21 cellular contexts compared by ENCODE assay signal in genomic region chr1:10173582-10173981, GRCh38. TPM values are rescaled to one million over a fixed set of nuclear protein-coding genes. Genes with fewer than 3 reads are reported as not detected.
DNase-seq lines count a peak whose midpoint lies in the region; ATAC-seq, FAIRE-seq and TF ChIP-seq lines count a peak whose summit lies in the region.
"Had no signal": no experiment of that assay in that cellular context is flagged by ENCODE, and none has a peak within 500 bp of the region (broad histone marks: within the 10 kb centered on the region; RNA-seq: fewer than 3 reads in every experiment).

No MANE protein-coding gene starts in this region.

- H2BK20ac ChIP-seq in H1 (ENCODE audit: low read length) = no peak overlapping the region

- H2BK120ac ChIP-seq in H1 (replicated peaks; ENCODE audit: low read depth, low read length) = no peak overlapping the region

- peaks cover 3% of the 10 kb centered on the region; the same call in 2 of the 3 replicates for H3K9me3 Mint-ChIP-seq in GM23338
- peaks cover 9 to 14% of the 10 kb centered on the region in 2 donors for H3K9me3 Mint-ChIP-seq in stimulated activated naive CD8-positive, alpha-beta T cell treated with anti-CD3 and anti-CD28 coated beads, Interleukin-15, amount 100 ng/mL, for 72 hours

- no peaks in the 10 kb centered on the region for H3K23me2 ChIP-seq in H1 (ENCODE audit: low read depth, low read length)

- no TSS peak for BruUV-seq in HepG2 (replicated peaks; lab: Mats Ljungman, UMichigan)

- no peak overlapping the region for H3K23ac ChIP-seq in H1 (ENCODE audit: insufficient read length)

- TF ChIP-seq EP300 in HepG2 (IDR thresholded peaks at IDR 0.05; ENCODE audit: low read depth in 2 of 2, low read length in 2 of 2) (no peak), HepG2 (CRISPR knock-in tag; IDR thresholded peaks at IDR 0.05; ENCODE audit: borderline replicate concordance) (no peak), H1 (IDR thresholded peaks at IDR 0.05; ENCODE audit: borderline replicate concordance in 1 of 2, low read depth in 2 of 2, low read length in 2 of 2) (no peak)

- ATAC-seq in HepG2 = no peak
- no peak for ATAC-seq in right lobe of liver
- peak; percentile 41; the same call in 2 of the 3 replicates for ATAC-seq in GM23338
- ATAC-seq in stimulated activated naive CD8-positive, alpha-beta T cell treated with anti-CD3 and anti-CD28 coated beads, Interleukin-15, amount 100 ng/mL, for 72 hours = peak; percentile 47
- no peak for ATAC-seq in psoas muscle
- no peak for ATAC-seq in GM18870 (IDR thresholded peaks at IDR 0.05; ENCODE audit: unreplicated experiment)
- ATAC-seq: HCT116 had no signal

- WGBS in HepG2 (ENCODE audit: low lambda C conversion rate) = 98% methylated on average over 5 of the region's 10 CpGs
- WGBS in right lobe of liver (ENCODE audit: insufficient coverage, low coverage, low lambda C conversion rate, missing lambda C conversion rate) = 100% methylated on average over 3 of the region's 10 CpGs
- 94% methylated on average over 10 of the region's 10 CpGs; no CpG with 5 or more reads in 1 of the 2 experiments for WGBS in H1 (ENCODE audit: extremely low coverage in 1 of 2, insufficient coverage in 1 of 2, insufficient read length in 1 of 2, insufficient replicate concordance in 2 of 2, low coverage in 1 of 2, low lambda C conversion rate in 2 of 2, missing lambda C conversion rate in 1 of 2), 2 experiments
- 90 to 99% (median 97%) methylated on average over 10 of the region's 10 CpGs for WGBS in psoas muscle, 3 donors

- H3K9ac ChIP-seq in HepG2 (ENCODE audit: insufficient read depth, low read depth, low read length) (no peak overlapping the region), H1 (replicated peaks in 1 of 4; ENCODE audit: extremely low read depth in 1 of 4, low read depth in 3 of 4, low read length in 3 of 4) (no peak overlapping the region)

- FAIRE-seq in HepG2 (lab: Jason Lieb, UNC) (no peak), H1 (lab: Jason Lieb, UNC) (no peak)
- FAIRE-seq: HTR-8/SVneo had no signal

- no peak overlapping the region for H3K4me3 ChIP-seq in HepG2 (replicated peaks in 1 of 3; ENCODE audit: insufficient read depth in 1 of 3, low read depth in 2 of 3, low read length in 3 of 3)
- H3K4me3 ChIP-seq in right lobe of liver = no peak overlapping the region
- H3K4me3 ChIP-seq in GM23338 = no peak overlapping the region
- no peak overlapping the region for H3K4me3 ChIP-seq in H1 (ENCODE audit: extremely low read depth in 1 of 4, insufficient read depth in 2 of 4, low read depth in 3 of 4, low read length in 4 of 4)
- no peak overlapping the region for H3K4me3 ChIP-seq in psoas muscle
- H3K4me3 ChIP-seq: SJCRH30 had no signal

- no peak for TF ChIP-seq RAD21 in HepG2 (CRISPR knock-in tag; IDR thresholded peaks at IDR 0.05)
- TF ChIP-seq RAD21 in H1 (IDR thresholded peaks at IDR 0.05 in 1 of 2, conservative IDR thresholded peaks at IDR 0.05 in 1 of 2; ENCODE audit: low read depth in 2 of 2, low read length in 2 of 2) = no peak

- no peak overlapping the region for H3K4me3 Mint-ChIP-seq in GM23338
- peak overlapping the region; percentile 7 to 42 for H3K4me3 Mint-ChIP-seq in stimulated activated naive CD8-positive, alpha-beta T cell treated with anti-CD3 and anti-CD28 coated beads, Interleukin-15, amount 100 ng/mL, for 72 hours
- H3K4me3 Mint-ChIP-seq: CD4-positive, CD25-positive, alpha-beta regulatory T cell had no signal

- H3K27ac Mint-ChIP-seq in GM23338 = no peak overlapping the region
- H3K27ac Mint-ChIP-seq in stimulated activated naive CD8-positive, alpha-beta T cell treated with anti-CD3 and anti-CD28 coated beads, Interleukin-15, amount 100 ng/mL, for 72 hours = peak overlapping the region; percentile 41 to 93
- H3K27ac Mint-ChIP-seq: CD4-positive, CD25-positive, alpha-beta regulatory T cell had no signal

- H3K36me3 ChIP-seq in HepG2 (replicated peaks in 1 of 2; ENCODE audit: control insufficient read depth in 1 of 2, insufficient read depth in 2 of 2, low read length in 2 of 2) (peaks cover 2 to 4% of the 10 kb centered on the region in 2 experiments; a peak in 3 of 5 replicates), right lobe of liver (peaks cover 0 to 24% (median 5%) of the 10 kb centered on the region in 4 donors), GM23338 (ENCODE audit: insufficient read depth) (peaks cover 14% of the 10 kb centered on the region), H1 (ENCODE audit: control insufficient read depth in 2 of 4, insufficient read depth in 4 of 4, low read length in 3 of 4) (peaks cover 11 to 32% (median 19%) of the 10 kb centered on the region in 4 experiments), psoas muscle (ENCODE audit: insufficient read depth in 1 of 2, low read depth in 1 of 2) (peaks cover 3 to 59% of the 10 kb centered on the region in 2 donors)

- no peak overlapping the region for H4K8ac ChIP-seq in H1 (ENCODE audit: extremely low read depth, insufficient read depth, low read length)

- 0 out of 2 replicates have a peak, but pooled peaks cover 5% of the 10 kb centered on the region for H3F3A ChIP-seq in GM23338 (replicated peaks; ENCODE audit: low read depth)

- H3K79me1 ChIP-seq in H1 (ENCODE audit: low read depth, low read length) = no peaks in the 10 kb centered on the region

- no peak overlapping the region for H3K4ac ChIP-seq in H1 (replicated peaks; ENCODE audit: insufficient read length, low read depth, low read length)

- H3K4me1 ChIP-seq in HepG2 (ENCODE audit: insufficient read depth, low read length) (peaks cover 46% of the 10 kb centered on the region), right lobe of liver (no peaks in the 10 kb centered on the region), GM23338 (ENCODE audit: insufficient read depth) (peaks cover 6% of the 10 kb centered on the region; the same call in 1 of the 2 replicates), H1 (replicated peaks in 1 of 4; ENCODE audit: control insufficient read depth in 3 of 4, insufficient read depth in 4 of 4, low read length in 3 of 4) (peaks cover 0 to 9% (median 5%) of the 10 kb centered on the region in 4 experiments; a peak in 3 of 7 replicates), psoas muscle (peaks cover 4% of the 10 kb centered on the region)
- H3K4me1 ChIP-seq: SJCRH30 had no signal

- H4K5ac ChIP-seq in H1 (ENCODE audit: insufficient read length, low read depth, low read length) = no peak overlapping the region

- intact Hi-C loops in HepG2 (cut with micrococcal nuclease; ENCODE audit: unreplicated experiment) = loop anchor here (5.0 kb wide), 1 partner anchor 39 kb away; the partner anchor contains the start of gene KIF1B
- intact Hi-C loops in right lobe of liver (cut with DNase I) = no loop called here
- intact Hi-C loops in psoas muscle (cut with DNase I) = no loop called here

- no peak overlapping the region for H3K14ac ChIP-seq in H1 (ENCODE audit: insufficient read length)

- H3K36me3 Mint-ChIP-seq in GM23338 (ENCODE audit: low read depth) = peaks cover 52% of the 10 kb centered on the region

- 0 out of 2 replicates have a peak overlapping the region, but pooled peaks have one; percentile 21 for H2BK5ac ChIP-seq in H1 (ENCODE audit: low read depth, low read length)

- H3K9me3 ChIP-seq in HepG2 (ENCODE audit: low read length) (no peaks in the 10 kb centered on the region), right lobe of liver (no peaks in the 10 kb centered on the region), H1 (ENCODE audit: insufficient read depth in 2 of 2, low read depth in 1 of 2, low read length in 1 of 2) (0 out of 4 replicates have a peak, but pooled peaks cover 0 to 2% of the 10 kb centered on the region in 2 experiments), psoas muscle (no peaks in the 10 kb centered on the region)

- no peak overlapping the region for H4K91ac ChIP-seq in H1 (replicated peaks; ENCODE audit: insufficient read length, low read length)

- TF ChIP-seq POLR2A in HepG2 (IDR thresholded peaks at IDR 0.05; ENCODE audit: insufficient read depth in 1 of 2, low read depth in 2 of 2, low read length in 2 of 2) (no peak), right lobe of liver (IDR thresholded peaks at IDR 0.05) (no peak), H1 (IDR thresholded peaks at IDR 0.05; ENCODE audit: control extremely low read depth in 1 of 2, low read depth in 2 of 2, low read length in 2 of 2) (no peak)

- H2AFZ ChIP-seq in HepG2 (ENCODE audit: low read length) (no peak overlapping the region), GM23338 (no peak overlapping the region), H1 (ENCODE audit: low read length) (no peak overlapping the region)

- no peaks in the 10 kb centered on the region for H3K9me2 ChIP-seq in GM23338 (ENCODE audit: insufficient read depth)

- peaks cover 4% of the 10 kb centered on the region for H3K27me3 Mint-ChIP-seq in GM23338 (ENCODE audit: insufficient read depth, low read depth, poor library complexity)
- no peaks in the 10 kb centered on the region for H3K27me3 Mint-ChIP-seq in stimulated activated naive CD8-positive, alpha-beta T cell treated with anti-CD3 and anti-CD28 coated beads, Interleukin-15, amount 100 ng/mL, for 72 hours
- H3K27me3 Mint-ChIP-seq: CD4-positive, CD25-positive, alpha-beta regulatory T cell had no signal

- H3K27ac ChIP-seq in HepG2 (ENCODE audit: extremely low read length, insufficient read depth, low read length) (no peak overlapping the region), right lobe of liver (no peak overlapping the region), GM23338 (ENCODE audit: low read depth) (no peak overlapping the region), H1 (ENCODE audit: low read depth, low read length) (no peak overlapping the region), psoas muscle (no peak overlapping the region)
- H3K27ac ChIP-seq: SJCRH30 had no signal

- no peak overlapping the region for H2BK15ac ChIP-seq in H1 (ENCODE audit: low read length)

- H3K18ac ChIP-seq in H1 (ENCODE audit: extremely low read depth, low read length) = no peak overlapping the region

- H3K79me2 ChIP-seq in HepG2 (ENCODE audit: insufficient read depth, low read length) (peaks cover 21% of the 10 kb centered on the region), GM23338 (replicated peaks; ENCODE audit: insufficient read depth) (no peaks in the 10 kb centered on the region), H1 (ENCODE audit: control insufficient read depth in 1 of 2, insufficient read depth in 2 of 2, low read length in 2 of 2) (no peaks in the 10 kb centered on the region)

- in situ Hi-C loops in HepG2 (cut with HindIII; ENCODE audit: extremely low pct_ligation_motif_present, low pct_unique_long_range_greater_than_20kb) = no loop called here

- no peak overlapping the region for H2BK12ac ChIP-seq in H1 (ENCODE audit: low read depth, low read length)

- no peak overlapping the region for H3K4me2 ChIP-seq in HepG2 (ENCODE audit: low read depth, low read length)
- no peak overlapping the region for H3K4me2 ChIP-seq in GM23338
- H3K4me2 ChIP-seq in H1 (ENCODE audit: insufficient read depth in 1 of 2, low read depth in 2 of 2, low read length in 2 of 2) = no peak overlapping the region

- CTCF ChIA-PET in HepG2 (lab: Yijun Ruan, JAX; ENCODE audit: low intra/inter-chr PET ratio, low total read pairs) = no interaction called here
- CTCF ChIA-PET in H1 (lab: Charles Lee; ENCODE audit: partially characterized antibody) = interaction anchor here (1.6 kb wide), 1 partner anchor 55 kb away, joined by 3 read pairs; no protein-coding TSS in a partner anchor

- H2AK5ac ChIP-seq in H1 (ENCODE audit: low read depth, low read length) = no peak overlapping the region

- H3K4me1 Mint-ChIP-seq in GM23338 = peaks cover 6% of the 10 kb centered on the region
- H3K4me1 Mint-ChIP-seq in stimulated activated naive CD8-positive, alpha-beta T cell treated with anti-CD3 and anti-CD28 coated beads, Interleukin-15, amount 100 ng/mL, for 72 hours = peaks cover 63% of the 10 kb centered on the region

- POLR2A ChIA-PET in HepG2 (lab: Yijun Ruan, JAX) = no interaction called here
- POLR2A ChIA-PET in H1 (lab: Charles Lee; ENCODE audit: partially characterized antibody) = interaction anchor here (1.3 kb wide), 1 partner anchor 9 kb away, joined by 3 read pairs; no protein-coding TSS in a partner anchor

- H3K56ac ChIP-seq in H1 (replicated peaks; ENCODE audit: insufficient read length, low read depth, low read length) = no peak overlapping the region

- no peak for TF ChIP-seq CTCF in HepG2 (CRISPR knock-in tag; IDR thresholded peaks at IDR 0.05)
- TF ChIP-seq CTCF in right lobe of liver (IDR thresholded peaks at IDR 0.05) = no peak
- 0 out of 4 replicates have a peak, but pooled peaks of 1 of the 2 experiments have one; percentile 10 for TF ChIP-seq CTCF in GM23338 (conservative IDR thresholded peaks at IDR 0.05; ENCODE audit: low read depth in 2 of 2)
- TF ChIP-seq CTCF in H1 (IDR thresholded peaks at IDR 0.05; ENCODE audit: control extremely low read depth in 1 of 3, insufficient read depth in 1 of 3, low read depth in 1 of 3, low read length in 3 of 3) = no peak
- TF ChIP-seq CTCF in psoas muscle (IDR thresholded peaks at IDR 0.05) = no peak

- no peaks in the 10 kb centered on the region for H3K27me3 ChIP-seq in HepG2 (ENCODE audit: control insufficient read depth in 1 of 2, insufficient read depth in 2 of 2, low read length in 2 of 2)
- H3K27me3 ChIP-seq in right lobe of liver = no peaks in the 10 kb centered on the region
- H3K27me3 ChIP-seq in GM23338 (ENCODE audit: insufficient read depth) = no peaks in the 10 kb centered on the region
- no peaks in the 10 kb centered on the region for H3K27me3 ChIP-seq in H1 (replicated peaks in 1 of 4; ENCODE audit: control insufficient read depth in 3 of 4, extremely low read depth in 1 of 4, insufficient read depth in 3 of 4, low read length in 3 of 4)
- H3K27me3 ChIP-seq in psoas muscle (ENCODE audit: insufficient read depth in 3 of 3, low read length in 2 of 3) = no peaks in the 10 kb centered on the region
- H3K27me3 ChIP-seq: SJCRH30 had no signal

- H4K20me1 ChIP-seq in HepG2 (ENCODE audit: insufficient read depth, low read length) = no peaks in the 10 kb centered on the region
- H4K20me1 ChIP-seq in GM23338 (replicated peaks; ENCODE audit: insufficient read depth) = no peaks in the 10 kb centered on the region
- no peaks in the 10 kb centered on the region for H4K20me1 ChIP-seq in H1 (replicated peaks in 1 of 2; ENCODE audit: control insufficient read depth in 1 of 2, insufficient read depth in 2 of 2, low read length in 2 of 2)

- DNase-seq in HepG2 (ENCODE audit: low spot score) (no peak), right lobe of liver (no peak), GM23338 (ENCODE audit: low spot score) (peak; percentile 26), H1 (ENCODE audit: low read depth in 1 of 2, low spot score in 2 of 2) (no peak), psoas muscle (no peak), NCI-H2196 treated with DMSO at 0.1 percent for 48 hours (lab: John Stamatoyannopoulos, UW; ENCODE audit: unreplicated experiment) (no peak)
- DNase-seq in stimulated activated naive CD8-positive, alpha-beta T cell treated with anti-CD3 and anti-CD28 coated beads, Interleukin-15, amount 100 ng/mL, for 72 hours = peak in 1 of 2 donors; percentile 58
- DNase-seq: AML-193; Calu3; CD4-positive, CD25-positive, alpha-beta regulatory T cell; MV-4-11; NCI-H1436; NCI-H2081; NCI-H2227 treated with DMSO at 0.1 percent for 48 hours; NCI-H526; OCI-M1; RPMI8226; SJCRH30 had no signal

RNA-seq across cellular contexts. Expression of gene KIF1B, which starts 36.8 kb away (rescaled TPM):
- total RNA-seq in HepG2 (2016; rRNA removed; fragmentation: Illumina TruSeq; extraction: Trizol) (26.7 and 43.6 TPM in 2 replicates), right lobe of liver (10 to 100 TPM; 21.7 to 29.4 (median 23.2) TPM), psoas muscle (100 to 1,000 TPM; 221 to 391 (median 338) TPM)
- 5.1 and 5.3 TPM in 2 replicates for total RNA-seq in HepG2 (2016; cell fraction: cytosol; rRNA removed; fragmentation: Illumina TruSeq; extraction: Trizol; ENCODE audit: low read depth)
- total RNA-seq in HepG2 (2016; cell fraction: insoluble cytoplasmic fraction; rRNA removed; fragmentation: Illumina TruSeq; extraction: Trizol) = 25.5 and 40.1 TPM in 2 replicates
- 11.3 and 11.4 TPM in 2 replicates for total RNA-seq in HepG2 (2016; cell fraction: membrane; rRNA removed; fragmentation: Illumina TruSeq; extraction: Trizol)
- 35.4 and 42.7 TPM in 2 replicates for total RNA-seq in HepG2 (2016; cell fraction: nucleus; rRNA removed; fragmentation: Illumina TruSeq; extraction: Trizol)
- polyA plus RNA-seq in HepG2 (2011; rRNA removed) (27.0 and 32.5 TPM in 2 replicates), GM23338 (2016; fragmentation: Nextera tagmentation; extraction: Ambion mirVana) (18.7 and 21.5 TPM in 2 replicates), H1 (2011; rRNA removed) (39.1 and 41.4 TPM in 2 replicates), psoas muscle (100 to 1,000 TPM in 2 of 3 donors, 10 to 100 TPM in 1; 31.8 to 332 (median 105) TPM)
- polyA plus RNA-seq in HepG2 (2011; cell fraction: cytosol; rRNA removed) = 18.2 and 23.8 TPM in 2 replicates
- polyA plus RNA-seq in HepG2 (2011; cell fraction: nucleus; rRNA removed) = 22.1 and 26.2 TPM in 2 replicates
- polyA plus RNA-seq in HepG2 (2012) = 21.2 and 27.8 TPM in 2 replicates
- 0.59 and 0.67 TPM in 2 replicates for polyA plus RNA-seq in HepG2 (2016; cell fraction: cytosol; fragmentation: Illumina TruSeq; extraction: Trizol; ENCODE audit: low read depth)
- 23.0 and 24.6 TPM in 2 replicates for polyA plus RNA-seq in HepG2 (2016; cell fraction: insoluble cytoplasmic fraction; fragmentation: Illumina TruSeq; extraction: Trizol; ENCODE audit: low read depth)
- 1.5 and 1.9 TPM in 2 replicates for polyA plus RNA-seq in HepG2 (2016; cell fraction: membrane; fragmentation: Illumina TruSeq; extraction: Trizol; ENCODE audit: low read depth)
- polyA plus RNA-seq in HepG2 (2016; cell fraction: nucleus; fragmentation: Illumina TruSeq; extraction: Trizol; ENCODE audit: insufficient read depth, low read depth) = 22.3 and 23.8 TPM in 2 replicates
- 24.7 and 78.1 TPM in 2 replicates for polyA minus RNA-seq in HepG2 (2011; rRNA and poly(A)+ RNA removed; ENCODE audit: low replicate concordance)
- polyA minus RNA-seq in HepG2 (2011; cell fraction: cytosol; rRNA and poly(A)+ RNA removed) = 37.6 and 42.0 TPM in 2 replicates
- 62.1 and 75.5 TPM in 2 replicates for polyA minus RNA-seq in HepG2 (2011; cell fraction: nucleus; rRNA and poly(A)+ RNA removed)
- total RNA-seq in GM23338 (2014; rRNA removed; shearing (Covaris generic)) = 68.4 and 70.3 TPM in 2 replicates
- total RNA-seq in H1 (2021; fragmentation: NEBNext Ultra II Directional; extraction: Animal tissue kit (Norgen Biotek cat#: 25700)) = 73.9 and 74.2 TPM in 2 replicates
- 30.0 TPM for polyA plus RNA-seq in H1 (2011; cell fraction: cytosol; rRNA removed)
- 42.2 TPM for polyA plus RNA-seq in H1 (2011; cell fraction: nucleus; rRNA removed)
- 24.4 to 38.4 TPM (median 33.7 TPM) in 4 replicates for polyA plus RNA-seq in H1 (2012, experiment 1 of 2)
- polyA plus RNA-seq in H1 (2012, experiment 2 of 2) = 2.0 TPM
- 26.3 TPM for polyA plus RNA-seq in H1 (2013, experiment 1 of 2)
- 21.9 TPM for polyA plus RNA-seq in H1 (2013, experiment 2 of 2)
- polyA minus RNA-seq in H1 (2011; rRNA and poly(A)+ RNA removed) = 117 and 124 TPM in 2 replicates
- polyA minus RNA-seq in H1 (2011; cell fraction: cytosol; rRNA and poly(A)+ RNA removed) = 47.2 TPM
- polyA minus RNA-seq in H1 (2011; cell fraction: nucleus; rRNA and poly(A)+ RNA removed) = 69.9 TPM

Comparison
In these comparisons a context has a peak if more than half of its experiments do, and no peak if none do; other contexts are left out.
1. ATAC-seq: peak in GM23338 (single experiment) and stimulated activated naive CD8-positive, alpha-beta T cell treated with anti-CD3 and anti-CD28 coated beads, Interleukin-15, amount 100 ng/mL, for 72 hours (single experiment); none in HepG2 (single experiment), right lobe of liver (0 of 4), psoas muscle (0 of 4) and GM18870 (single experiment).